Comparison of ENCODE assay signal across 11 cellular contexts in genomic region chr20:63025534-63026331, GRCh38. TPM values are rescaled to one million over a fixed set of nuclear protein-coding genes. Genes with fewer than 3 reads are reported as not detected.
DNase-seq lines count a peak whose midpoint lies in the region; ATAC-seq, FAIRE-seq and TF ChIP-seq lines count a peak whose summit lies in the region.
"Had no signal": no experiment of that assay in that cellular context is flagged by ENCODE, and none has a peak within 500 bp of the region (broad histone marks: within the 10 kb centered on the region; RNA-seq: fewer than 3 reads in every experiment).

No MANE protein-coding gene starts in this region.

- no peak overlapping the region for H3K27ac Mint-ChIP-seq in WTC11

- POLR2A ChIA-PET in WTC11 (lab: Charles Lee) = interaction anchor here (1.4 kb wide), 1 partner anchor 17 kb away, joined by 3 read pairs; no protein-coding TSS in a partner anchor

- no peak overlapping the region for H3K27ac ChIP-seq in small intestine (ENCODE audit: low read depth in 1 of 2, low read length in 1 of 2)
- no peak overlapping the region for H3K27ac ChIP-seq in effector memory CD4-positive, alpha-beta T cell (ENCODE audit: insufficient read depth, low read length, poor library complexity, severe bottlenecking)
- H3K27ac ChIP-seq: heart left ventricle, transverse colon had no signal

- no peak for TF ChIP-seq CTCF in WTC11 (IDR thresholded peaks at IDR 0.05)

- FAIRE-seq in small intestine (lab: Jason Lieb, UNC) = no peak

- H3K4me1 Mint-ChIP-seq in WTC11 = peaks cover 16% of the 10 kb centered on the region

- CTCF ChIA-PET in WTC11 (lab: Charles Lee) = interaction anchor here (1.1 to 3.2 kb wide), 3 partner anchors 11 to 53 kb away, joined by 3 to 14 read pairs (median 3); no protein-coding TSS in a partner anchor

- no peaks in the 10 kb centered on the region for H3K36me3 ChIP-seq in small intestine (ENCODE audit: control insufficient read depth in 2 of 2, insufficient read depth in 2 of 2, low read length in 2 of 2)
- no peaks in the 10 kb centered on the region for H3K36me3 ChIP-seq in effector memory CD4-positive, alpha-beta T cell (ENCODE audit: control insufficient read depth, insufficient read depth, low read length)
- H3K36me3 ChIP-seq: heart left ventricle, transverse colon had no signal

- no peaks in the 10 kb centered on the region for H3K4me1 ChIP-seq in small intestine (ENCODE audit: control insufficient read depth in 2 of 2, insufficient read depth in 1 of 2, low read depth in 1 of 2, low read length in 1 of 2)
- H3K4me1 ChIP-seq in effector memory CD4-positive, alpha-beta T cell (ENCODE audit: control insufficient read depth, insufficient read depth, low read length, poor library complexity, severe bottlenecking) = no peaks in the 10 kb centered on the region
- H3K4me1 ChIP-seq: transverse colon had no signal

- peak; percentile 78 for DNase-seq in AG20443 (ENCODE audit: low spot score)
- DNase-seq in G401 (ENCODE audit: low spot score) = peak; percentile 69
- DNase-seq in WTC11 (ENCODE audit: low spot score) = peak; percentile 22
- peak; percentile 64 for DNase-seq in iris pigment epithelial cell (ENCODE audit: low read depth)
- DNase-seq in small intestine = no peak
- no peak for DNase-seq in effector memory CD4-positive, alpha-beta T cell
- DNase-seq: transverse colon had no signal

- peaks cover 4% of the 10 kb centered on the region; the same call in 1 of the 2 replicates for H3K27me3 Mint-ChIP-seq in WTC11 (ENCODE audit: low read depth)

- no peak overlapping the region for H3K4me3 ChIP-seq in small intestine (ENCODE audit: low read depth in 1 of 2, low read length in 2 of 2)
- H3K4me3 ChIP-seq in effector memory CD4-positive, alpha-beta T cell (ENCODE audit: insufficient read depth, low read depth, low read length, poor library complexity, severe bottlenecking) = no peak overlapping the region

- H3K27me3 ChIP-seq in small intestine (ENCODE audit: control insufficient read depth in 2 of 2, insufficient read depth in 2 of 2, low read length in 2 of 2) = peaks cover 0 to 49% of the 10 kb centered on the region in 2 donors
- peaks cover 7% of the 10 kb centered on the region for H3K27me3 ChIP-seq in effector memory CD4-positive, alpha-beta T cell (replicated peaks; ENCODE audit: control insufficient read depth, insufficient read depth, low read length, poor library complexity, severe bottlenecking)

- H3K4me3 Mint-ChIP-seq in WTC11 = no peak overlapping the region

- ATAC-seq in WTC11 = no peak
- ATAC-seq in GM18873 (IDR thresholded peaks at IDR 0.05; ENCODE audit: low FRiP score, unreplicated experiment) = no peak
- no peak for ATAC-seq in GM21367 (IDR thresholded peaks at IDR 0.05; ENCODE audit: unreplicated experiment)

- in situ Hi-C loops in G401 (cut with HindIII; ENCODE audit: low sequenced_read_pairs) = no loop called here

- peaks cover 2% of the 10 kb centered on the region; the same call in 1 of the 2 replicates for H3K36me3 Mint-ChIP-seq in WTC11

- peaks cover 4% of the 10 kb centered on the region; the same call in 1 of the 2 replicates for H3K9me3 Mint-ChIP-seq in WTC11

- no peaks in the 10 kb centered on the region for H3K9me3 ChIP-seq in small intestine (ENCODE audit: control insufficient read depth, low read depth)
- no peaks in the 10 kb centered on the region for H3K9me3 ChIP-seq in effector memory CD4-positive, alpha-beta T cell (ENCODE audit: control insufficient read depth, low read length)
- H3K9me3 ChIP-seq: transverse colon had no signal

- WGBS in small intestine, 3 donors = 40 to 61% (median 47%) methylated on average over 44 to 45 of the region's 45 CpGs

TF ChIP-seq in WTC11, 78 proteins besides CTCF, POLR2A, EP300 and RAD21:
- no peak for TF ChIP-seq PREB (CRISPR knock-in tag; IDR thresholded peaks at IDR 0.05; ENCODE audit: borderline replicate concordance)
- no peak for TF ChIP-seq JUN (CRISPR knock-in tag; IDR thresholded peaks at IDR 0.05)
- TF ChIP-seq EMX1 (CRISPR knock-in tag; IDR thresholded peaks at IDR 0.05) = no peak
- TF ChIP-seq ZNF416 (CRISPR knock-in tag; IDR thresholded peaks at IDR 0.05) = no peak
- no peak for TF ChIP-seq NR2C2 (CRISPR knock-in tag; IDR thresholded peaks at IDR 0.05)

RNA-seq across cellular contexts. Expression of gene BHLHE23, which starts 19.0 kb away (rescaled TPM):
- not detected in 2 replicates for total RNA-seq in G401 (2014; rRNA removed; shearing (Covaris generic))
- 0.57 to 1.3 TPM (median 0.66 TPM) in 3 replicates for total RNA-seq in WTC11 (2021)
- not detected for polyA plus RNA-seq in small intestine
- total RNA-seq: heart left ventricle, renal cortical epithelial cell, transverse colon had no signal
- polyA plus RNA-seq: heart left ventricle had no signal

Comparison
In these comparisons a context has a peak if more than half of its experiments do, and no peak if none do; other contexts are left out.
1. DNase-seq: peak in AG20443 (single experiment), G401 (single experiment), WTC11 (single experiment) and iris pigment epithelial cell (single experiment); none in small intestine (single experiment) and effector memory CD4-positive, alpha-beta T cell (0 of 3).